Comparison of ENCODE assay signal across 1 cellular context in genomic region chr5:176902911-176903664, GRCh38.
TF ChIP-seq lines count a peak whose summit lies in the region.

No MANE protein-coding gene starts in this region.

TF ChIP-seq in HepG2, 621 proteins besides CTCF, POLR2A, EP300 and RAD21 (continued from another document):
- TF ChIP-seq FOXK1 (CRISPR knock-in tag; IDR thresholded peaks at IDR 0.05; ENCODE audit: borderline replicate concordance, low read depth) (no peak), U2AF2 (IDR thresholded peaks at IDR 0.05; ENCODE audit: low read depth, low read length) (no peak), FOSL2 (CRISPR knock-in tag; IDR thresholded peaks at IDR 0.05) (peak; percentile 39), HNF1A (IDR thresholded peaks at IDR 0.05; ENCODE audit: low read depth) (peak; percentile 71), HNF1A (CRISPR knock-in tag; IDR thresholded peaks at IDR 0.05; ENCODE audit: borderline replicate concordance) (0 out of 2 replicates have a peak, but pooled peaks have one; percentile 29), ZNF83 (CRISPR knock-in tag; IDR thresholded peaks at IDR 0.05; ENCODE audit: borderline replicate concordance) (no peak), RBM22 (optimal IDR thresholded peaks at IDR 0.05; ENCODE audit: low read length) (peak; percentile 71), MAFK (conservative IDR thresholded peaks at IDR 0.05 in 1 of 2, IDR thresholded peaks at IDR 0.05 in 1 of 2; ENCODE audit: low read length in 2 of 2) (peak; percentile 38 to 44; a peak in 2 of 4 replicates), HNF1B (CRISPR knock-in tag; IDR thresholded peaks at IDR 0.05) (0 out of 2 replicates have a peak, but pooled peaks have one; percentile 18), ZNF441 (CRISPR knock-in tag; IDR thresholded peaks at IDR 0.05; ENCODE audit: borderline replicate concordance) (no peak), HIVEP1 (CRISPR knock-in tag; IDR thresholded peaks at IDR 0.05) (no peak), NFYB (CRISPR knock-in tag; IDR thresholded peaks at IDR 0.05) (no peak), PATZ1 (CRISPR knock-in tag; IDR thresholded peaks at IDR 0.05) (no peak), SMYD3 (CRISPR knock-in tag; IDR thresholded peaks at IDR 0.05) (no peak), ISL2 (CRISPR knock-in tag; IDR thresholded peaks at IDR 0.05) (no peak), ZNF362 (CRISPR knock-in tag; IDR thresholded peaks at IDR 0.05; ENCODE audit: borderline replicate concordance) (no peak), ZFP36 (IDR thresholded peaks at IDR 0.05; ENCODE audit: borderline replicate concordance, low read depth, low read length, partially characterized antibody) (no peak), HNRNPUL1 (IDR thresholded peaks at IDR 0.05; ENCODE audit: low read depth, low read length) (peak; percentile 78), THRA (CRISPR knock-in tag; IDR thresholded peaks at IDR 0.05; ENCODE audit: borderline replicate concordance) (no peak), ZNF792 (CRISPR knock-in tag; IDR thresholded peaks at IDR 0.05) (no peak), MTA3 (CRISPR knock-in tag; IDR thresholded peaks at IDR 0.05) (no peak), YEATS4 (CRISPR knock-in tag; IDR thresholded peaks at IDR 0.05; ENCODE audit: borderline replicate concordance) (no peak), DR1 (CRISPR knock-in tag; IDR thresholded peaks at IDR 0.05) (no peak), WIZ (CRISPR knock-in tag; IDR thresholded peaks at IDR 0.05) (no peak), THAP8 (CRISPR knock-in tag; IDR thresholded peaks at IDR 0.05; ENCODE audit: borderline replicate concordance) (no peak), ARID3A (IDR thresholded peaks at IDR 0.05; ENCODE audit: low read depth, low read length) (no peak)
TF ChIP-seq in HepG2: peak in this region for 7.
